ENCODE assay signal across 35 cellular contexts in genomic region chr15:59245583-59245982, GRCh38. TPM values are rescaled to one million over a fixed set of nuclear protein-coding genes. Genes with fewer than 3 reads are reported as not detected.
"Had no signal": no experiment of that assay in that cellular context is flagged by ENCODE, and none has a peak within 500 bp of the region (broad histone marks: within the 10 kb centered on the region; RNA-seq: fewer than 3 reads in every experiment).

No MANE protein-coding gene starts in this region.

- H3K4me3 ChIP-seq: breast epithelium, ovary, skin epidermis, vagina had no signal

- H3K9me3 Mint-ChIP-seq: activated B cell treated with CpG ODN at 0.5 μM for 24 hours; activated CD8-positive, alpha-beta T cell treated with anti-CD3 and anti-CD28 coated beads for 36 hours; activated naive CD4-positive, alpha-beta T cell treated with anti-CD3 and anti-CD28 coated beads, Interleukin-2, amount 50 U/mL, for 24 hours; activated naive CD8-positive, alpha-beta T cell treated with anti-CD3 and anti-CD28 coated beads, Interleukin-2, amount 50 U/mL, for 24 hours; activated T-cell treated with anti-CD3 and anti-CD28 coated beads, Interleukin-2, amount 50 U/mL, for 4 hours; activated T-helper 17 cell treated with anti-CD3 and anti-CD28 coated beads, Interleukin-2, amount 50 U/mL, for 72 hours; mesothelial cell of epicardium; naive B cell; stimulated activated effector memory CD8-positive, alpha-beta T cell treated with anti-CD3 and anti-CD28 coated beads, Interleukin-12 subunit alpha, Interleukin-12 subunit beta, amount 100 ng/mL, for 72 hours; stimulated activated naive CD8-positive, alpha-beta T cell treated with anti-CD3 and anti-CD28 coated beads, Interleukin-15, amount 100 ng/mL, for 72 hours; type B pancreatic cell had no signal

- H3K27ac Mint-ChIP-seq: activated B cell treated with CpG ODN at 0.5 μM for 24 hours; activated CD8-positive, alpha-beta T cell treated with anti-CD3 and anti-CD28 coated beads for 36 hours; activated naive CD4-positive, alpha-beta T cell treated with anti-CD3 and anti-CD28 coated beads, Interleukin-2, amount 50 U/mL, for 24 hours; activated naive CD8-positive, alpha-beta T cell treated with anti-CD3 and anti-CD28 coated beads, Interleukin-2, amount 50 U/mL, for 24 hours; activated T-helper 17 cell treated with anti-CD3 and anti-CD28 coated beads, Interleukin-2, amount 50 U/mL, for 72 hours; mesothelial cell of epicardium; naive B cell; progenitor cell of endocrine pancreas; stimulated activated effector memory CD8-positive, alpha-beta T cell treated with anti-CD3 and anti-CD28 coated beads, Interleukin-12 subunit alpha, Interleukin-12 subunit beta, amount 100 ng/mL, for 72 hours; stimulated activated naive CD8-positive, alpha-beta T cell treated with anti-CD3 and anti-CD28 coated beads, Interleukin-15, amount 100 ng/mL, for 72 hours; type B pancreatic cell had no signal

- ATAC-seq: activated CD8-positive, alpha-beta T cell treated with anti-CD3 and anti-CD28 coated beads for 36 hours; activated naive CD8-positive, alpha-beta T cell treated with anti-CD3 and anti-CD28 coated beads, Interleukin-2, amount 50 U/mL, for 24 hours; activated T-cell treated with anti-CD3 and anti-CD28 coated beads, Interleukin-2, amount 50 U/mL, for 4 hours; activated T-helper 17 cell treated with anti-CD3 and anti-CD28 coated beads, Interleukin-2, amount 50 U/mL, for 72 hours; left cardiac atrium; sciatic nerve; stimulated activated effector memory CD8-positive, alpha-beta T cell treated with anti-CD3 and anti-CD28 coated beads, Interleukin-12 subunit alpha, Interleukin-12 subunit beta, amount 100 ng/mL, for 72 hours; stimulated activated naive CD8-positive, alpha-beta T cell treated with anti-CD3 and anti-CD28 coated beads, Interleukin-15, amount 100 ng/mL, for 72 hours had no signal

- H3K9me3 ChIP-seq: breast epithelium, ovary, vagina had no signal

- H3K27me3 ChIP-seq: breast epithelium, ovary, vagina had no signal

- H3K27ac ChIP-seq: breast epithelium, ovary, skin epidermis, vagina had no signal

- H3K4me1 Mint-ChIP-seq: activated naive CD4-positive, alpha-beta T cell treated with anti-CD3 and anti-CD28 coated beads, Interleukin-2, amount 50 U/mL, for 24 hours; activated T-helper 17 cell treated with anti-CD3 and anti-CD28 coated beads, Interleukin-2, amount 50 U/mL, for 72 hours; mesothelial cell of epicardium; stimulated activated effector memory CD8-positive, alpha-beta T cell treated with anti-CD3 and anti-CD28 coated beads, Interleukin-12 subunit alpha, Interleukin-12 subunit beta, amount 100 ng/mL, for 72 hours had no signal

- DNase-seq: activated B cell treated with CpG ODN at 0.5 μM for 24 hours; activated CD4-positive, alpha-beta T cell treated with anti-CD3 and anti-CD28 coated beads, Interleukin-2, amount 50 U/mL, for 1 hour; activated CD8-positive, alpha-beta T cell treated with anti-CD3 and anti-CD28 coated beads for 36 hours; activated gamma-delta T cell treated with Interleukin-2 at 50 U/mL for 16 hours; activated naive CD8-positive, alpha-beta T cell treated with anti-CD3 and anti-CD28 coated beads, Interleukin-2, amount 50 U/mL, for 24 hours; activated T-cell treated with anti-CD3 and anti-CD28 coated beads, Interleukin-2, amount 50 U/mL, for 4 hours; amygdala; central memory CD4-positive, alpha-beta T cell; hippocampal formation; left cardiac atrium; mammary epithelial cell; naive B cell; ovary; stimulated activated CD4-positive, alpha-beta T cell treated with anti-CD3 and anti-CD28 coated beads, Interleukin-4, amount 100 ng/mL, for 24 hours; stimulated activated naive CD8-positive, alpha-beta T cell treated with anti-CD3 and anti-CD28 coated beads, Interleukin-15, amount 100 ng/mL, for 72 hours; substantia nigra had no signal

- H3K4me3 Mint-ChIP-seq: activated B cell treated with CpG ODN at 0.5 μM for 24 hours; activated CD8-positive, alpha-beta T cell treated with anti-CD3 and anti-CD28 coated beads for 36 hours; activated naive CD4-positive, alpha-beta T cell treated with anti-CD3 and anti-CD28 coated beads, Interleukin-2, amount 50 U/mL, for 24 hours; activated naive CD8-positive, alpha-beta T cell treated with anti-CD3 and anti-CD28 coated beads, Interleukin-2, amount 50 U/mL, for 24 hours; activated T-cell treated with anti-CD3 and anti-CD28 coated beads, Interleukin-2, amount 50 U/mL, for 4 hours; activated T-helper 17 cell treated with anti-CD3 and anti-CD28 coated beads, Interleukin-2, amount 50 U/mL, for 72 hours; mesothelial cell of epicardium; naive B cell; stimulated activated effector memory CD8-positive, alpha-beta T cell treated with anti-CD3 and anti-CD28 coated beads, Interleukin-12 subunit alpha, Interleukin-12 subunit beta, amount 100 ng/mL, for 72 hours; stimulated activated naive CD8-positive, alpha-beta T cell treated with anti-CD3 and anti-CD28 coated beads, Interleukin-15, amount 100 ng/mL, for 72 hours; type B pancreatic cell had no signal

- H3K36me3 ChIP-seq: breast epithelium, ovary, vagina had no signal

- H3K27me3 Mint-ChIP-seq: activated B cell treated with CpG ODN at 0.5 μM for 24 hours; activated naive CD4-positive, alpha-beta T cell treated with anti-CD3 and anti-CD28 coated beads, Interleukin-2, amount 50 U/mL, for 24 hours; activated T-helper 17 cell treated with anti-CD3 and anti-CD28 coated beads, Interleukin-2, amount 50 U/mL, for 72 hours; naive B cell; progenitor cell of endocrine pancreas; stimulated activated naive CD8-positive, alpha-beta T cell treated with anti-CD3 and anti-CD28 coated beads, Interleukin-15, amount 100 ng/mL, for 72 hours; type B pancreatic cell had no signal

- H3K36me3 Mint-ChIP-seq: activated naive CD4-positive, alpha-beta T cell treated with anti-CD3 and anti-CD28 coated beads, Interleukin-2, amount 50 U/mL, for 24 hours; mesothelial cell of epicardium; type B pancreatic cell had no signal

- H3K4me1 ChIP-seq: breast epithelium, vagina had no signal

- FAIRE-seq: endothelial cell of umbilical vein, keratinocyte had no signal

RNA-seq across cellular contexts. Expression of gene LDHAL6B, which starts 38.9 kb away (rescaled TPM):
- total RNA-seq: activated B cell treated with CpG ODN at 0.5 μM for 24 hours; activated CD8-positive, alpha-beta T cell treated with anti-CD3 and anti-CD28 coated beads for 36 hours; activated T-cell treated with anti-CD3 and anti-CD28 coated beads, Interleukin-2, amount 50 U/mL, for 4 hours; activated T-helper 17 cell treated with anti-CD3 and anti-CD28 coated beads, Interleukin-2, amount 50 U/mL, for 72 hours; breast epithelium; endothelial cell of umbilical vein; fibroblast of lung; fibroblast of villous mesenchyme; left cardiac atrium; liver; mammary epithelial cell; mesothelial cell of epicardium; ovary; progenitor cell of endocrine pancreas; renal cortical epithelial cell; sciatic nerve; vagina had no signal
- polyA plus RNA-seq: endothelial cell of umbilical vein, esophagus, fibroblast of lung, keratinocyte, liver, mammary epithelial cell, neural cell, ovary, thymus had no signal
